1 cellular context compared by ENCODE assay signal in the genomic region with DNA sequence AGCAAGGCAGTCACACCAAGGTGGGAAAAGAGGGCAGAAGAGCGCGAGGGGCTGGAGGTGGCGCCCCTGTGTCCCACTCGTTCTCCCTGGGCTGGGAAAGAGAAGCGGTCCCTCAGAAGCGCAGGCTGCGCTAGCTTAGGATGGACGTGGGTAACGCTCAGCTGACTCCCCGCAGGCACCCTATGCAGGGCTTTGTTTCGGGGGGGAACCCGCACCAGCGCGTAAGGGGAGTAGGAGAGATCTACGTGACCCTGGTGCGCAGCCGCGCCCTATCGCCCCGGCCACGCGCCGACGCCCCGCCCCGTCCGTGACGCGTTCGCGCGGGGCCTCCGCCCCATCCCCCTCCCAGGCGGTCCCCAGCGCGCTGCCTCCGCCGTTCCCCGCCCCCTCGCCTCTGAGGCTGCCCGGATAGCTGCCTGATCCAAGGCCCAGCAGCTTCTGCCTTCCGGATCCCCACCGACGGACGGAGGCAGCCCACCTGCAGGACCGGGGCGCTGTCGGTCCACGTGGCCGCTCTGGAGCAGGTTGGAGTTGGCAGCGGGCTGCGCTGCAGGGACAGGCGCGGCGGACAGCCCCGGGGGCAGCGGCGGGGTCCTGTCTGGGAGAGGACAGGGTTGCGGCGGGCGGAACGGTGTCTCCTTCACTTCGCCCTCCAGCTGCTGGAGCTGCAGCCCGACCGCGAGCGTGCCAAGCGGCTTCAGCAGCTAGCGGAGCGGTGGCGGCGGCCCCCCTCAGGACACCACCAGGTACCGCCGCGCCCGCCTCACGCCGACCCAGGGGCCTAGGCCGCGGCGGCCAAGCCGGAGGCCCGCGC.
TF ChIP-seq lines count a peak whose summit lies in the region.

A gene with protein sequence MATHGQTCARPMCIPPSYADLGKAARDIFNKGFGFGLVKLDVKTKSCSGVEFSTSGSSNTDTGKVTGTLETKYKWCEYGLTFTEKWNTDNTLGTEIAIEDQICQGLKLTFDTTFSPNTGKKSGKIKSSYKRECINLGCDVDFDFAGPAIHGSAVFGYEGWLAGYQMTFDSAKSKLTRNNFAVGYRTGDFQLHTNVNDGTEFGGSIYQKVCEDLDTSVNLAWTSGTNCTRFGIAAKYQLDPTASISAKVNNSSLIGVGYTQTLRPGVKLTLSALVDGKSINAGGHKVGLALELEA (plus strand): TSS at position 604 of the 814 bp plus-strand sequence. CDS start 363 bp downstream, outside the sequence.

TF ChIP-seq in SK-N-SH, 30 proteins besides CTCF, POLR2A, EP300 and RAD21 (continued from another document):
- TF ChIP-seq MXI1 (IDR thresholded peaks at IDR 0.05; ENCODE audit: low read depth, low read length) (peak; percentile 48), GATA2 (CRISPR knock-in tag; IDR thresholded peaks at IDR 0.05) (no peak), FOXM1 (IDR thresholded peaks at IDR 0.05; ENCODE audit: low read depth) (peak; percentile 34; the same call in 1 of the 2 replicates), JUND (IDR thresholded peaks at IDR 0.05) (no peak), EZH2phosphoT487 (IDR thresholded peaks at IDR 0.05; ENCODE audit: borderline replicate concordance, low read depth) (no peak), TCF12 (IDR thresholded peaks at IDR 0.05) (no peak), POLR2AphosphoS5 (IDR thresholded peaks at IDR 0.05; ENCODE audit: low read depth, low read length) (peak; percentile 69), ELF1 (IDR thresholded peaks at IDR 0.05) (peak; percentile 28; the same call in 1 of the 2 replicates), TAF1 (IDR thresholded peaks at IDR 0.05; ENCODE audit: borderline replicate concordance, low read depth, low read length) (peak; percentile 83; the same call in 1 of the 2 replicates), MEF2A (IDR thresholded peaks at IDR 0.05; ENCODE audit: borderline replicate concordance, low read depth) (no peak), CHD2 (IDR thresholded peaks at IDR 0.05; ENCODE audit: low read length, partially characterized antibody) (peak; percentile 86), YY1 (IDR thresholded peaks at IDR 0.05; ENCODE audit: low read depth) (no peak; the same call in 1 of the 2 replicates), SMC3 (IDR thresholded peaks at IDR 0.05; ENCODE audit: low read depth, low read length) (no peak), SIN3A (IDR thresholded peaks at IDR 0.05; ENCODE audit: borderline replicate concordance, low read depth, low read length) (peak; percentile 13; the same call in 1 of the 2 replicates), RFX5 (IDR thresholded peaks at IDR 0.05; ENCODE audit: low read length) (no peak), NRF1 (IDR thresholded peaks at IDR 0.05; ENCODE audit: low read depth, low read length) (peak; percentile 80)
- TF ChIP-seq, protein P1, sequence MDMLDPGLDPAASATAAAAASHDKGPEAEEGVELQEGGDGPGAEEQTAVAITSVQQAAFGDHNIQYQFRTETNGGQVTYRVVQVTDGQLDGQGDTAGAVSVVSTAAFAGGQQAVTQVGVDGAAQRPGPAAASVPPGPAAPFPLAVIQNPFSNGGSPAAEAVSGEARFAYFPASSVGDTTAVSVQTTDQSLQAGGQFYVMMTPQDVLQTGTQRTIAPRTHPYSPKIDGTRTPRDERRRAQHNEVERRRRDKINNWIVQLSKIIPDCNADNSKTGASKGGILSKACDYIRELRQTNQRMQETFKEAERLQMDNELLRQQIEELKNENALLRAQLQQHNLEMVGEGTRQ (IDR thresholded peaks at IDR 0.05; ENCODE audit: borderline replicate concordance, low read depth, low read length): no peak
- TF ChIP-seq, protein P2, sequence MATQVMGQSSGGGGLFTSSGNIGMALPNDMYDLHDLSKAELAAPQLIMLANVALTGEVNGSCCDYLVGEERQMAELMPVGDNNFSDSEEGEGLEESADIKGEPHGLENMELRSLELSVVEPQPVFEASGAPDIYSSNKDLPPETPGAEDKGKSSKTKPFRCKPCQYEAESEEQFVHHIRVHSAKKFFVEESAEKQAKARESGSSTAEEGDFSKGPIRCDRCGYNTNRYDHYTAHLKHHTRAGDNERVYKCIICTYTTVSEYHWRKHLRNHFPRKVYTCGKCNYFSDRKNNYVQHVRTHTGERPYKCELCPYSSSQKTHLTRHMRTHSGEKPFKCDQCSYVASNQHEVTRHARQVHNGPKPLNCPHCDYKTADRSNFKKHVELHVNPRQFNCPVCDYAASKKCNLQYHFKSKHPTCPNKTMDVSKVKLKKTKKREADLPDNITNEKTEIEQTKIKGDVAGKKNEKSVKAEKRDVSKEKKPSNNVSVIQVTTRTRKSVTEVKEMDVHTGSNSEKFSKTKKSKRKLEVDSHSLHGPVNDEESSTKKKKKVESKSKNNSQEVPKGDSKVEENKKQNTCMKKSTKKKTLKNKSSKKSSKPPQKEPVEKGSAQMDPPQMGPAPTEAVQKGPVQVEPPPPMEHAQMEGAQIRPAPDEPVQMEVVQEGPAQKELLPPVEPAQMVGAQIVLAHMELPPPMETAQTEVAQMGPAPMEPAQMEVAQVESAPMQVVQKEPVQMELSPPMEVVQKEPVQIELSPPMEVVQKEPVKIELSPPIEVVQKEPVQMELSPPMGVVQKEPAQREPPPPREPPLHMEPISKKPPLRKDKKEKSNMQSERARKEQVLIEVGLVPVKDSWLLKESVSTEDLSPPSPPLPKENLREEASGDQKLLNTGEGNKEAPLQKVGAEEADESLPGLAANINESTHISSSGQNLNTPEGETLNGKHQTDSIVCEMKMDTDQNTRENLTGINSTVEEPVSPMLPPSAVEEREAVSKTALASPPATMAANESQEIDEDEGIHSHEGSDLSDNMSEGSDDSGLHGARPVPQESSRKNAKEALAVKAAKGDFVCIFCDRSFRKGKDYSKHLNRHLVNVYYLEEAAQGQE (IDR thresholded peaks at IDR 0.05; ENCODE audit: low read depth, low read length): no peak
- TF ChIP-seq, protein P3, sequence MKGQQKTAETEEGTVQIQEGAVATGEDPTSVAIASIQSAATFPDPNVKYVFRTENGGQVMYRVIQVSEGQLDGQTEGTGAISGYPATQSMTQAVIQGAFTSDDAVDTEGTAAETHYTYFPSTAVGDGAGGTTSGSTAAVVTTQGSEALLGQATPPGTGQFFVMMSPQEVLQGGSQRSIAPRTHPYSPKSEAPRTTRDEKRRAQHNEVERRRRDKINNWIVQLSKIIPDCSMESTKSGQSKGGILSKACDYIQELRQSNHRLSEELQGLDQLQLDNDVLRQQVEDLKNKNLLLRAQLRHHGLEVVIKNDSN (IDR thresholded peaks at IDR 0.05; ENCODE audit: borderline replicate concordance, low read depth): no peak
- TF ChIP-seq, protein P4, sequence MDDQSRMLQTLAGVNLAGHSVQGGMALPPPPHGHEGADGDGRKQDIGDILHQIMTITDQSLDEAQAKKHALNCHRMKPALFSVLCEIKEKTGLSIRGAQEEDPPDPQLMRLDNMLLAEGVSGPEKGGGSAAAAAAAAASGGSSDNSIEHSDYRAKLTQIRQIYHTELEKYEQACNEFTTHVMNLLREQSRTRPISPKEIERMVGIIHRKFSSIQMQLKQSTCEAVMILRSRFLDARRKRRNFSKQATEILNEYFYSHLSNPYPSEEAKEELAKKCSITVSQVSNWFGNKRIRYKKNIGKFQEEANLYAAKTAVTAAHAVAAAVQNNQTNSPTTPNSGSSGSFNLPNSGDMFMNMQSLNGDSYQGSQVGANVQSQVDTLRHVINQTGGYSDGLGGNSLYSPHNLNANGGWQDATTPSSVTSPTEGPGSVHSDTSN (IDR thresholded peaks at IDR 0.05): no peak
TF ChIP-seq in SK-N-SH: peak in this region for 10.
